In genomic region chr9:1759009-1759408, GRCh38 we compare ENCODE assay signal across 13 cellular contexts.
DNase-seq lines count a peak whose midpoint lies in the region; ATAC-seq lines count a peak whose summit lies in the region.
"Had no signal": no experiment of that assay in that cellular context is flagged by ENCODE, and none has a peak within 500 bp of the region (broad histone marks: within the 10 kb centered on the region; RNA-seq: fewer than 3 reads in every experiment).

No MANE protein-coding gene starts in this region.

- no peak overlapping the region for H4K5ac ChIP-seq in mesendoderm (ENCODE audit: low read length)

- no peaks in the 10 kb centered on the region for H3K27me3 ChIP-seq in mesendoderm (ENCODE audit: insufficient read depth, low read length, poor library complexity)

- H3K79me2 ChIP-seq in mesendoderm (ENCODE audit: control insufficient read depth, insufficient read depth, low read length), result no peaks in the 10 kb centered on the region

- no peak overlapping the region for H4K8ac ChIP-seq in mesendoderm (ENCODE audit: low read depth, low read length)

- no peak overlapping the region for H2BK120ac ChIP-seq in mesendoderm (ENCODE audit: low read depth, low read length)

- no peak overlapping the region for H3K18ac ChIP-seq in mesendoderm (ENCODE audit: low read length)

- no peaks in the 10 kb centered on the region for H3K36me3 ChIP-seq in mesendoderm (ENCODE audit: control insufficient read depth, insufficient read depth, low read length)

- H3K23ac ChIP-seq in mesendoderm (ENCODE audit: low read length), result no peak overlapping the region

- no peak overlapping the region for H3K27ac ChIP-seq in mesendoderm (ENCODE audit: low read depth, low read length)
- H3K27ac ChIP-seq: HL-60 had no signal

- H2BK5ac ChIP-seq in mesendoderm (ENCODE audit: low read length), result no peak overlapping the region

- ATAC-seq in GM18868 (IDR thresholded peaks at IDR 0.05; ENCODE audit: unreplicated experiment) (peak; percentile 51), GM21619 (IDR thresholded peaks at IDR 0.05; ENCODE audit: unreplicated experiment) (peak; percentile 77), HG03442 (IDR thresholded peaks at IDR 0.05; ENCODE audit: unreplicated experiment) (peak; percentile 69)
- ATAC-seq: natural killer cell treated with Interleukin-12 subunit alpha and Interleukin-12 subunit beta and Interleukin-15 and Interleukin-18, amount 100 ng/mL, for 72 hours; PC-3 had no signal

- H3K4ac ChIP-seq in mesendoderm (ENCODE audit: low read depth, low read length), result no peak overlapping the region

- no peak overlapping the region for H2BK15ac ChIP-seq in mesendoderm (replicated peaks; ENCODE audit: low read depth)

- no peaks in the 10 kb centered on the region for H3K79me1 ChIP-seq in mesendoderm (ENCODE audit: low read length)

- H3K4me1 ChIP-seq in mesendoderm (ENCODE audit: control insufficient read depth, low read depth, low read length), result no peaks in the 10 kb centered on the region

- H2AK5ac ChIP-seq in mesendoderm (ENCODE audit: low read length), result no peak overlapping the region

- no CpG with 5 or more reads among the region's 2 CpGs for WGBS in mesendoderm (ENCODE audit: extremely low coverage, insufficient coverage, low lambda C conversion rate)

- DNase-seq in mesendoderm (peak; percentile 51), NCI-H510A (lab: John Stamatoyannopoulos, UW) (no peak), midbrain (lab: John Stamatoyannopoulos, UW) (no peak), DMS79 treated with DMSO at 0.1 percent for 48 hours (lab: John Stamatoyannopoulos, UW) (no peak)
- DNase-seq: caudate nucleus; NCI-H1417; stimulated activated naive CD4-positive, alpha-beta T cell treated with Interleukin-2 at 50 U/mL for 16 hours had no signal

- no peak overlapping the region for H3K4me3 ChIP-seq in mesendoderm (ENCODE audit: low read length)

- no peak overlapping the region for H3K56ac ChIP-seq in mesendoderm (ENCODE audit: low read length)

- H3K9ac ChIP-seq in mesendoderm (ENCODE audit: low read length), result no peak overlapping the region

- no peak overlapping the region for H3K4me2 ChIP-seq in mesendoderm (ENCODE audit: low read length)
